Comparison of ENCODE assay signal across 9 cellular contexts in the genomic region with DNA sequence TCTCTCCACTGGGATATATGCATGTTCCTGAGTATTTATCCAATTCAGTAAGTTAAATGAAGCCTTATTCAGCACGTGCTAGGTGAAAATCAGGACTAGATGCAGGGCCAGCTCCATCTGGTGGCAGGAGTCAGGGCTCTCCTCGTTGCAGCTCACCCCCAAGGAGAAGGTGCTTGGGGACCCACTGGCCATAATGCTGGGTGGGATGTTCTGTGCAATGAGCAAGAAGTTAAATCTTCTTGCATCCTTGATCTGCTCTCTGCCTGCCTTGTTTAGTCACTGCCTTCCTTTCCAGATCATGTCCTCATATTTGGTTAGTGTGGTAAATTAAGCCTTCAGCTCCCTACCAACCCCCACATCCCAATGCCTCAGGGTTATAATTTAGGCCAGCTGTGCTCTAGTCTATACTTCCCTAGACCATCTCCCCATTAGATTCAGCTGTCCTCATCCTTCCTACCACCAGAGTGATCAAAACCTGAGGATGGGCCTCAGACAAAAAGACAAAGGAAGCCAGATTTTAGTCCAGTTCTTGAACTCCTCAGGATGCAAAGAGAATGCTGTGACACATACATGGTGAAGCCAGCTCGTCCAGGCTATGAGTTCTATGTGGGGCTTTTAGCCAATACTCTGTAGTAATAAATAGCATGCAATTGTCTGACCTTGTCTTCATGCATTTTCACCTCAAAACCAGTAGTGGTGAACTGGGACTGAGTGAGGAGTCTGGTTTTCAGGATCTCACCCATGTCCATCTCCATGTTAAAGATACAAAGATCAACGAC. TPM values are rescaled to one million over a fixed set of nuclear protein-coding genes. Genes with fewer than 3 reads are reported as not detected.
DNase-seq lines count a peak whose midpoint lies in the region; ATAC-seq, FAIRE-seq and TF ChIP-seq lines count a peak whose summit lies in the region.
"Had no signal": no experiment of that assay in that cellular context is flagged by ENCODE, and none has a peak within 500 bp of the region (broad histone marks: within the 10 kb centered on the region; RNA-seq: fewer than 3 reads in every experiment).

No MANE protein-coding gene starts in this region.

- H3K4me1 ChIP-seq in adipocyte (ENCODE audit: control insufficient read depth, insufficient read depth, low read length) (no peaks in the 10 kb centered on the region), HepG2 (ENCODE audit: insufficient read depth, low read length) (peaks cover 17% of the 10 kb centered on the region), uterus (no peaks in the 10 kb centered on the region)

- H2AFZ ChIP-seq in HepG2 (ENCODE audit: low read length): no peak overlapping the region

- intact Hi-C loops in HepG2 (cut with micrococcal nuclease; ENCODE audit: unreplicated experiment): no loop called here
- intact Hi-C loops in uterus (cut with DNase I; ENCODE audit: low total_unique reads): no loop called here
- intact Hi-C loops in posterior vena cava (cut with DNase I): no loop called here

- H4K20me1 ChIP-seq in HepG2 (ENCODE audit: insufficient read depth, low read length): no peaks in the 10 kb centered on the region

- BruUV-seq in HepG2 (replicated peaks; lab: Mats Ljungman, UMichigan): no TSS peak

- H3K4me3 ChIP-seq in adipocyte (ENCODE audit: low read length): no peak overlapping the region
- H3K4me3 ChIP-seq in HepG2 (replicated peaks in 1 of 3; ENCODE audit: insufficient read depth in 1 of 3, low read depth in 2 of 3, low read length in 3 of 3): no peak overlapping the region
- H3K4me3 ChIP-seq in uterus: no peak overlapping the region

- no peak overlapping the region for H3K27ac ChIP-seq in HepG2 (ENCODE audit: extremely low read length, insufficient read depth, low read length)
- no peak overlapping the region for H3K27ac ChIP-seq in uterus

- TF ChIP-seq POLR2A in HepG2 (IDR thresholded peaks at IDR 0.05; ENCODE audit: insufficient read depth in 1 of 2, low read depth in 2 of 2, low read length in 2 of 2) (no peak), uterus (IDR thresholded peaks at IDR 0.05) (no peak)

- peak; percentile 48 for TF ChIP-seq RAD21 in HepG2 (CRISPR knock-in tag; IDR thresholded peaks at IDR 0.05)

- H3K9me3 ChIP-seq in adipocyte (ENCODE audit: control insufficient read depth, low read length) (no peaks in the 10 kb centered on the region), HepG2 (ENCODE audit: low read length) (no peaks in the 10 kb centered on the region), uterus (no peaks in the 10 kb centered on the region)

- H3K9ac ChIP-seq in adipocyte (ENCODE audit: low read length): no peak overlapping the region
- H3K9ac ChIP-seq in HepG2 (ENCODE audit: insufficient read depth, low read depth, low read length): no peak overlapping the region

- ATAC-seq in HepG2 (peak; percentile 82), HG03457 (IDR thresholded peaks at IDR 0.05; ENCODE audit: unreplicated experiment) (no peak)

- no peak for TF ChIP-seq EP300 in HepG2 (IDR thresholded peaks at IDR 0.05; ENCODE audit: low read depth in 2 of 2, low read length in 2 of 2)
- no peak for TF ChIP-seq EP300 in HepG2 (CRISPR knock-in tag; IDR thresholded peaks at IDR 0.05; ENCODE audit: borderline replicate concordance)

- CTCF ChIA-PET in HepG2 (lab: Yijun Ruan, JAX; ENCODE audit: low intra/inter-chr PET ratio, low total read pairs): interaction anchor here (1.4 kb wide), 1 partner anchor 1017 kb away, joined by 5 read pairs; no protein-coding TSS in a partner anchor

- 3% methylated on average over 4 of the region's 4 CpGs for WGBS in HepG2 (ENCODE audit: low lambda C conversion rate)

- FAIRE-seq in HepG2 (lab: Jason Lieb, UNC): peak; percentile 8

- in situ Hi-C loops in Caki2 (cut with HindIII; ENCODE audit: low pct_unique_long_range_greater_than_20kb, low sequenced_read_pairs) (no loop called here), HepG2 (cut with HindIII; ENCODE audit: extremely low pct_ligation_motif_present, low pct_unique_long_range_greater_than_20kb) (no loop called here)

- TF ChIP-seq CTCF in HepG2 (CRISPR knock-in tag; IDR thresholded peaks at IDR 0.05) (peak; percentile 67), uterus (IDR thresholded peaks at IDR 0.05) (no peak)

- H3K36me3 ChIP-seq in adipocyte (ENCODE audit: control insufficient read depth, insufficient read depth, low read length, severe bottlenecking): no peaks in the 10 kb centered on the region
- no peaks in the 10 kb centered on the region for H3K36me3 ChIP-seq in HepG2 (replicated peaks in 1 of 2; ENCODE audit: control insufficient read depth in 1 of 2, insufficient read depth in 2 of 2, low read length in 2 of 2)
- H3K36me3 ChIP-seq in uterus: no peaks in the 10 kb centered on the region

- POLR2A ChIA-PET in HepG2 (lab: Yijun Ruan, JAX): no interaction called here

- DNase-seq in Caki2 (ENCODE audit: low read depth) (peak; percentile 6), LHCN-M2 (ENCODE audit: low read depth) (peak; percentile 71), adipocyte (ENCODE audit: low read depth) (peak; percentile 51), HepG2 (ENCODE audit: low spot score) (peak; percentile 17), GF-D8 (lab: John Stamatoyannopoulos, UW) (no peak), uterus (no peak), posterior vena cava (ENCODE audit: low spot score) (no peak)

- peaks cover under 1% of the 10 kb centered on the region for H3K27me3 ChIP-seq in adipocyte (replicated peaks; ENCODE audit: control insufficient read depth, insufficient read depth, low read length)
- no peaks in the 10 kb centered on the region for H3K27me3 ChIP-seq in HepG2 (ENCODE audit: control insufficient read depth in 1 of 2, insufficient read depth in 2 of 2, low read length in 2 of 2)
- H3K27me3 ChIP-seq in uterus: no peaks in the 10 kb centered on the region

- no peaks in the 10 kb centered on the region for H3K79me2 ChIP-seq in HepG2 (ENCODE audit: insufficient read depth, low read length)

- H3K4me2 ChIP-seq in HepG2 (ENCODE audit: low read depth, low read length): peak overlapping the region; percentile 51; the same call in 1 of the 2 replicates

TF ChIP-seq in HepG2, 621 proteins besides CTCF, POLR2A, EP300 and RAD21 (continues in another document):
- TF ChIP-seq, protein P1, sequence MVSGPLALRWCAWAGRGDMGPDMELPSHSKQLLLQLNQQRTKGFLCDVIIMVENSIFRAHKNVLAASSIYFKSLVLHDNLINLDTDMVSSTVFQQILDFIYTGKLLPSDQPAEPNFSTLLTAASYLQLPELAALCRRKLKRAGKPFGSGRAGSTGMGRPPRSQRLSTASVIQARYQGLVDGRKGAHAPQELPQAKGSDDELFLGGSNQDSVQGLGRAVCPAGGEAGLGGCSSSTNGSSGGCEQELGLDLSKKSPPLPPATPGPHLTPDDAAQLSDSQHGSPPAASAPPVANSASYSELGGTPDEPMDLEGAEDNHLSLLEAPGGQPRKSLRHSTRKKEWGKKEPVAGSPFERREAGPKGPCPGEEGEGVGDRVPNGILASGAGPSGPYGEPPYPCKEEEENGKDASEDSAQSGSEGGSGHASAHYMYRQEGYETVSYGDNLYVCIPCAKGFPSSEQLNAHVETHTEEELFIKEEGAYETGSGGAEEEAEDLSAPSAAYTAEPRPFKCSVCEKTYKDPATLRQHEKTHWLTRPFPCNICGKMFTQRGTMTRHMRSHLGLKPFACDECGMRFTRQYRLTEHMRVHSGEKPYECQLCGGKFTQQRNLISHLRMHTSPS (CRISPR knock-in tag; IDR thresholded peaks at IDR 0.05; ENCODE audit: low read depth): no peak
- TF ChIP-seq SOX6 (IDR thresholded peaks at IDR 0.05): no peak
- 0 out of 2 replicates have a peak, but pooled peaks have one; percentile 8 for TF ChIP-seq SOX6 (CRISPR knock-in tag; IDR thresholded peaks at IDR 0.05)
- TF ChIP-seq CCDC6 (CRISPR knock-in tag; IDR thresholded peaks at IDR 0.05): 0 out of 2 replicates have a peak, but pooled peaks have one; percentile 35
- no peak for TF ChIP-seq MXD4 (CRISPR knock-in tag; IDR thresholded peaks at IDR 0.05)
- TF ChIP-seq SMC3 (IDR thresholded peaks at IDR 0.05; ENCODE audit: low read length): 0 out of 2 replicates have a peak, but pooled peaks have one; percentile 33
- no peak for TF ChIP-seq ZNF282 (IDR thresholded peaks at IDR 0.05; ENCODE audit: partially characterized antibody)
- no peak for TF ChIP-seq KAT2B (IDR thresholded peaks at IDR 0.05; ENCODE audit: borderline replicate concordance, low read depth, low read length)
- 0 out of 2 replicates have a peak, but pooled peaks have one; percentile 45 for TF ChIP-seq BHLHE40 (IDR thresholded peaks at IDR 0.05; ENCODE audit: low read length)
- TF ChIP-seq HOXA5 (CRISPR knock-in tag; IDR thresholded peaks at IDR 0.05): no peak
- TF ChIP-seq MBD4 (IDR thresholded peaks at IDR 0.05; ENCODE audit: borderline replicate concordance, low read length): no peak
- TF ChIP-seq PCBP1 (IDR thresholded peaks at IDR 0.05; ENCODE audit: borderline replicate concordance, low read depth, low read length): no peak
- TF ChIP-seq HMG20A (CRISPR knock-in tag; IDR thresholded peaks at IDR 0.05; ENCODE audit: borderline replicate concordance): no peak

RNA-seq across cellular contexts. Expression of gene SEC16B, which starts 55.9 kb away (rescaled TPM):
- total RNA-seq in Caki2 (2014; rRNA removed; shearing (Covaris generic); ENCODE audit: low replicate concordance): 4.2 and 25.5 TPM in 2 replicates
- 10.8 and 12.5 TPM in 2 replicates for total RNA-seq in LHCN-M2 (2014; rRNA removed)
- polyA plus RNA-seq in LHCN-M2 (2012): 3.5 TPM
- 5.3 and 5.8 TPM in 2 replicates for total RNA-seq in HepG2 (2016; rRNA removed; fragmentation: Illumina TruSeq; extraction: Trizol)
- 0.26 and 0.61 TPM in 2 replicates for total RNA-seq in HepG2 (2016; cell fraction: cytosol; rRNA removed; fragmentation: Illumina TruSeq; extraction: Trizol; ENCODE audit: low read depth)
- total RNA-seq in HepG2 (2016; cell fraction: insoluble cytoplasmic fraction; rRNA removed; fragmentation: Illumina TruSeq; extraction: Trizol): 5.5 and 5.9 TPM in 2 replicates
- 1.7 and 1.8 TPM in 2 replicates for total RNA-seq in HepG2 (2016; cell fraction: membrane; rRNA removed; fragmentation: Illumina TruSeq; extraction: Trizol)
- total RNA-seq in HepG2 (2016; cell fraction: nucleus; rRNA removed; fragmentation: Illumina TruSeq; extraction: Trizol): 4.7 and 7.1 TPM in 2 replicates
- polyA plus RNA-seq in HepG2 (2011; rRNA removed): 4.6 and 6.9 TPM in 2 replicates
- 2.9 and 3.8 TPM in 2 replicates for polyA plus RNA-seq in HepG2 (2011; cell fraction: cytosol; rRNA removed)
- polyA plus RNA-seq in HepG2 (2011; cell fraction: nucleus; rRNA removed): 16.5 and 18.0 TPM in 2 replicates
- polyA plus RNA-seq in HepG2 (2012): 3.5 and 6.2 TPM in 2 replicates
- 0.64 and 0.66 TPM in 2 replicates for polyA plus RNA-seq in HepG2 (2016; cell fraction: cytosol; fragmentation: Illumina TruSeq; extraction: Trizol; ENCODE audit: low read depth)
- 5.1 and 5.9 TPM in 2 replicates for polyA plus RNA-seq in HepG2 (2016; cell fraction: insoluble cytoplasmic fraction; fragmentation: Illumina TruSeq; extraction: Trizol; ENCODE audit: low read depth)
- 1.5 and 1.7 TPM in 2 replicates for polyA plus RNA-seq in HepG2 (2016; cell fraction: membrane; fragmentation: Illumina TruSeq; extraction: Trizol; ENCODE audit: low read depth)
- polyA plus RNA-seq in HepG2 (2016; cell fraction: nucleus; fragmentation: Illumina TruSeq; extraction: Trizol; ENCODE audit: insufficient read depth, low read depth): 8.9 and 9.0 TPM in 2 replicates
- polyA minus RNA-seq in HepG2 (2011; rRNA and poly(A)+ RNA removed; ENCODE audit: low replicate concordance): 0.23 and 7.7 TPM in 2 replicates
- 1.5 and 1.8 TPM in 2 replicates for polyA minus RNA-seq in HepG2 (2011; cell fraction: cytosol; rRNA and poly(A)+ RNA removed)
- polyA minus RNA-seq in HepG2 (2011; cell fraction: nucleus; rRNA and poly(A)+ RNA removed): 9.7 and 11.6 TPM in 2 replicates
- 10 to 100 TPM in 3 of 4 donors, 1 to 10 TPM in 1; 4.7 to 16.9 (median 11.9) TPM for total RNA-seq in uterus
- total RNA-seq in posterior vena cava: 1 to 10 TPM; 2.6 to 4.9 TPM
- total RNA-seq: T-helper 2 cell treated with Interferon-gamma antibody and Interleukin-4, amounts not matched to agents 100 ng/mL and 5 ng/mL, for 36 hours had no signal

Comparison
In these comparisons a context has a peak if more than half of its experiments do, and no peak if none do; other contexts are left out.
1. DNase-seq: peak in Caki2 (single experiment), LHCN-M2 (single experiment), adipocyte (single experiment) and HepG2 (single experiment); none in GF-D8 (single experiment), uterus (0 of 2) and posterior vena cava (single experiment).